In the genomic region with DNA sequence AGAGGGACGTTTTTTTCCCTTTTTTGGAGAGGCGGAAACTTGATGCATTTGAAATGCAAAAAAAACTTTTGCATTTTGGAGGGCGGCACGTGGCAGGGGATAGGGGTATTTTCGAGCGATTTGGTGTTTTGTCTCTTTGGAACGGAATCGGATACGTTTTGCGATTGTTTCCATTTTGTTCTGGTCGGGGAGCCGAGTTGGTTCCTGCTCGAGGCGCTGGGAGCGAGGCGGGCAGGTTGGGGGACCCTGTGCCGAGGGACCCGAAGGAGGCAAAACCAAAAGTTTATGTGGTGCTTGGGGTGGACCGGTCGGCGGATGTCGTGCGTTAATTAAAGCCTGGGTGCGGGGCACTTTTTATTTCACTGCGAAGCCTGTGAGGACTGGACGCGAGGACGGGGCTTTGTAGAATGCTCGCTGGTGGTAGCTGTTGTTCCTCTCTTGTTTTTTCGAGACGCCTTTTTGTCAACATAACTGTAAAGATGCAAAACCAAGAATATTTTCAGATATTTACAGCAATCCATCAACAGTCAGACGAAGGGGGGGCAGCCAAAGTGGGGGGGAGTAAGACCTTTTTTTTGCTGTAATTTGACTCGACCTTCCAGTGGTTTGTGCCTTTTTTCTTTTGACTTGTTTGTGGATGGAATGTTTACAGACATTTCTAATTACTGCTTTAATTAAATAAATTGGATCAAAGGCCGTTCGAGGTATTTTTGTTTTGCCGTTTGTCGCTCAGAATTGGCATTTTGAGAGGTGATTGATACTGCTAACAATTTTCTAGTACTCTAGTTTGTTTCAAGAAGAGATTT, we compare ENCODE assay signal across 8 cellular contexts. TPM values are rescaled to one million over a fixed set of nuclear protein-coding genes. Genes with fewer than 3 reads are reported as not detected.
DNase-seq lines count a peak whose midpoint lies in the region; ATAC-seq, FAIRE-seq and TF ChIP-seq lines count a peak whose summit lies in the region.

No MANE protein-coding gene starts in this region.

- H3K36me3 Mint-ChIP-seq in activated CD4-positive, alpha-beta T cell treated with anti-CD3 and anti-CD28 coated beads for 36 hours (ENCODE audit: low read depth), result peaks cover 46% of the 10 kb centered on the region

- peak overlapping the region; percentile 95 to 97 for H3K27ac ChIP-seq in coronary artery

- CTCF ChIA-PET in activated CD4-positive, alpha-beta T cell treated with anti-CD3 and anti-CD28 coated beads for 36 hours (lab: Charles Lee), result interaction anchor here (0.6 to 1.3 kb wide), 5 partner anchors 19 to 192 kb away, joined by 3 to 6 read pairs (median 4); no protein-coding TSS in a partner anchor

- intact Hi-C loops in activated CD4-positive, alpha-beta T cell treated with anti-CD3 and anti-CD28 coated beads for 36 hours (cut with DNase I, micrococcal nuclease), result loop anchor here (1.0 to 10.0 kb wide), 10 partner anchors 20 to 671 kb away; partner anchors contain the start of genes ACBD3 (in 1 of the 2), ITPKB (in 1 of the 2), PARP1 (in 1 of the 2) and SRP9 (in 1 of the 2)
- intact Hi-C loops in lower leg skin (cut with DNase I; ENCODE audit: low total_unique reads), result loop anchor here (1.0 kb wide), 1 partner anchor 58 kb away; no protein-coding TSS in a partner anchor

- peaks cover 42% of the 10 kb centered on the region for H3K4me1 Mint-ChIP-seq in activated CD4-positive, alpha-beta T cell treated with anti-CD3 and anti-CD28 coated beads for 36 hours

- ATAC-seq in GM21529 (IDR thresholded peaks at IDR 0.05; ENCODE audit: unreplicated experiment), result peak; percentile 17
- no peak for ATAC-seq in activated CD4-positive, alpha-beta T cell treated with anti-CD3 and anti-CD28 coated beads for 36 hours

- POLR2A ChIA-PET in activated CD4-positive, alpha-beta T cell treated with anti-CD3 and anti-CD28 coated beads for 36 hours (lab: Charles Lee), result interaction anchor here (1.7 to 2.3 kb wide), 2 partner anchors 13 to 64 kb away, joined by 7 to 34 read pairs; partner anchors contain the start of gene SDE2

- H3K4me3 ChIP-seq in coronary artery (peak overlapping the region; percentile 81), lower leg skin (ENCODE audit: low read depth, poor library complexity, severe bottlenecking) (peak overlapping the region; percentile 88)

- WGBS in lower leg skin, 2 donors, result 0% methylated on average over 37 of the region's 37 CpGs

- no peak for FAIRE-seq in urothelium cell line (lab: Jason Lieb, UNC)

- no peaks in the 10 kb centered on the region for H3K27me3 Mint-ChIP-seq in activated CD4-positive, alpha-beta T cell treated with anti-CD3 and anti-CD28 coated beads for 36 hours

- DNase-seq in EH (ENCODE audit: low read depth), result peak; percentile 63
- DNase-seq in M059J (ENCODE audit: low read depth), result peak; percentile 56
- DNase-seq in activated CD4-positive, alpha-beta T cell treated with anti-CD3 and anti-CD28 coated beads for 36 hours, result peak; percentile 59
- DNase-seq in coronary artery (ENCODE audit: low spot score), result peak; percentile 78
- peak; percentile 58 to 90 for DNase-seq in lower leg skin (ENCODE audit: low spot score in 2 of 2)
- DNase-seq in stimulated activated CD8-positive, alpha-beta memory T cell treated with anti-CD3 and anti-CD28 coated beads, Interleukin-15, amount 100 ng/mL, for 1 hour (ENCODE audit: low read depth), result peak; percentile 21
- DNase-seq in urothelium cell line (ENCODE audit: low spot score), result no peak

- H3K9me3 Mint-ChIP-seq in activated CD4-positive, alpha-beta T cell treated with anti-CD3 and anti-CD28 coated beads for 36 hours (ENCODE audit: low read depth), result no peaks in the 10 kb centered on the region

- TF ChIP-seq POLR2A in lower leg skin (IDR thresholded peaks at IDR 0.05), result no peak

- no peak for TF ChIP-seq CTCF in coronary artery (IDR thresholded peaks at IDR 0.05)
- TF ChIP-seq CTCF in lower leg skin (IDR thresholded peaks at IDR 0.05), result no peak

- peak overlapping the region; percentile 100 for H3K27ac Mint-ChIP-seq in activated CD4-positive, alpha-beta T cell treated with anti-CD3 and anti-CD28 coated beads for 36 hours

- H3K4me3 Mint-ChIP-seq in activated CD4-positive, alpha-beta T cell treated with anti-CD3 and anti-CD28 coated beads for 36 hours, result peak overlapping the region; percentile 97

RNA-seq across cellular contexts. Expression of gene H3-3A, which starts 1.0 kb away (rescaled TPM):
- 343 and 398 TPM in 2 replicates for total RNA-seq in M059J (2014; rRNA removed; shearing (Covaris generic))
- 100 to 1,000 TPM; 176 to 275 TPM for total RNA-seq in activated CD4-positive, alpha-beta T cell treated with anti-CD3 and anti-CD28 coated beads for 36 hours
- total RNA-seq in lower leg skin, result 100 to 1,000 TPM; 304 to 569 (median 410) TPM
